9 cellular contexts compared by ENCODE assay signal in genomic region chr3:138157743-138158142, GRCh38. TPM values are rescaled to one million over a fixed set of nuclear protein-coding genes. Genes with fewer than 3 reads are reported as not detected.
"Had no signal": no experiment of that assay in that cellular context is flagged by ENCODE, and none has a peak within 500 bp of the region (broad histone marks: within the 10 kb centered on the region; RNA-seq: fewer than 3 reads in every experiment).

No MANE protein-coding gene starts in this region.

- H3K9me3 ChIP-seq: HAP-1 had no signal

- FAIRE-seq: HTR-8/SVneo had no signal

- H3K4me3 ChIP-seq: HAP-1 had no signal

- ATAC-seq: HCT116 had no signal

- H3K4me1 ChIP-seq: HAP-1 had no signal

- DNase-seq: GOT3, H7, IMR-90, KBM-7 had no signal

RNA-seq across cellular contexts. Expression of gene A4GNT, which starts 25.6 kb away (rescaled TPM):
- total RNA-seq: H4, H7, HT-29, IMR-90 had no signal
- polyA plus RNA-seq: IMR-90 had no signal

RNA-seq across cellular contexts. Expression of gene DZIP1L, which starts 42.3 kb away (rescaled TPM):
- total RNA-seq: HT-29 had no signal
